Comparison of ENCODE assay signal across 2 cellular contexts in the genomic region with DNA sequence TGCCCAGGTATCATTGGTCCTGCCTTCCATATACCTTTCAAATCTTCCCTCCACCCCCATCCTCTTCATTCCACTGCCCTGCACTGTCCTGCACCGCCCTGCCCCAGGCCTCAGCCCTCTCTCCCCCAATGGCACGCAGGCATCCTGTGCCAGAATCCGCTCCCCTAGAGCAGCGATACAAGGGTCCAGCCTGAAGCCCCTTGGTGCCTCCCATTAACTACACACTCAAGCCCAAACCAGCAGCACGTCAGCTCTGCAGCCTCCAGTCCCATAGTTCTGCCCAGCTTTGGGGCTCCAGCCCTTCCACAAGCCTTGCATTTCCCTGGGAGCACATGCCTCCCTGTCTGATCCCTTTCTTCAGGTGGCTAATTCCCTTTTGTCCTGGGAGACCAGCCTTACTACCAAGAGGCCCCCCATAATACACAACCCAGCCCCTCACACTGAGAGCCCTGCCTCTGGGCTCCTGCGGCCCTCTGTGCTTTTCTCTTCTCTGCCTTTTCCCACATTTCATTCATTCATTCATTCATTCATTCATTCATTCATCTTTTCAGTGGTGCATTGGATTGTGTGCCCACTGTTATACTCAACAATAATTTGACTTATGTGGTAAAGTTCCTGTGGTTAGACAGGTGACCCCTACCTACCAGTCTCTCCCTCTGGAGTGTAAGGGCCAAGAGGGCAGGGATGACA.
A peak's percentile ranks its signal among the peaks of the same experiment; 100 is the strongest.
TF ChIP-seq lines count a peak whose summit lies in the region.

No MANE protein-coding gene starts in this region.

TF ChIP-seq in HEK293, 187 proteins besides CTCF, POLR2A, EP300 and RAD21:
- TF ChIP-seq ZNF24 (tag by site-specific recombination; IDR thresholded peaks at IDR 0.05), result peak; percentile 50; the same call in 1 of the 2 replicates
- TF ChIP-seq ZFP69B (tag by site-specific recombination; IDR thresholded peaks at IDR 0.05), result no peak
- TF ChIP-seq ZNF600 (tag by site-specific recombination; IDR thresholded peaks at IDR 0.05), result no peak
- TF ChIP-seq ZNF792 (tag by site-specific recombination; IDR thresholded peaks at IDR 0.05), result no peak
- TF ChIP-seq ZNF274 (IDR thresholded peaks at IDR 0.05; ENCODE audit: low read length), result no peak
- TF ChIP-seq ZNF274 (tag by site-specific recombination; IDR thresholded peaks at IDR 0.05; ENCODE audit: borderline replicate concordance), result no peak
- TF ChIP-seq ZNF2 (tag by site-specific recombination; IDR thresholded peaks at IDR 0.05), result no peak
- TF ChIP-seq ZNF202 (tag by site-specific recombination; IDR thresholded peaks at IDR 0.05; ENCODE audit: borderline replicate concordance), result no peak
- TF ChIP-seq, protein P1, sequence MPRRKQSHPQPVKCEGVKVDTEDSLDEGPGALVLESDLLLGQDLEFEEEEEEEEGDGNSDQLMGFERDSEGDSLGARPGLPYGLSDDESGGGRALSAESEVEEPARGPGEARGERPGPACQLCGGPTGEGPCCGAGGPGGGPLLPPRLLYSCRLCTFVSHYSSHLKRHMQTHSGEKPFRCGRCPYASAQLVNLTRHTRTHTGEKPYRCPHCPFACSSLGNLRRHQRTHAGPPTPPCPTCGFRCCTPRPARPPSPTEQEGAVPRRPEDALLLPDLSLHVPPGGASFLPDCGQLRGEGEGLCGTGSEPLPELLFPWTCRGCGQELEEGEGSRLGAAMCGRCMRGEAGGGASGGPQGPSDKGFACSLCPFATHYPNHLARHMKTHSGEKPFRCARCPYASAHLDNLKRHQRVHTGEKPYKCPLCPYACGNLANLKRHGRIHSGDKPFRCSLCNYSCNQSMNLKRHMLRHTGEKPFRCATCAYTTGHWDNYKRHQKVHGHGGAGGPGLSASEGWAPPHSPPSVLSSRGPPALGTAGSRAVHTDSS (tag by site-specific recombination; IDR thresholded peaks at IDR 0.05), result no peak

TF ChIP-seq in IMR-90, 13 proteins besides CTCF, POLR2A, EP300 and RAD21:
- TF ChIP-seq RFX5 (IDR thresholded peaks at IDR 0.05; ENCODE audit: low read depth, low read length) (no peak), CEBPB (IDR thresholded peaks at IDR 0.05; ENCODE audit: low read depth, low read length) (no peak), RCOR1 (IDR thresholded peaks at IDR 0.05; ENCODE audit: insufficient replicate concordance, low read length) (no peak), BHLHE40 (IDR thresholded peaks at IDR 0.05; ENCODE audit: low read depth, low read length) (no peak), MAFK (IDR thresholded peaks at IDR 0.05; ENCODE audit: low read depth, low read length) (no peak), NFE2L2 (IDR thresholded peaks at IDR 0.05; ENCODE audit: low read depth, low read length) (no peak), MXI1 (IDR thresholded peaks at IDR 0.05; ENCODE audit: borderline replicate concordance, low read depth, low read length) (no peak)
